Comparison of ENCODE assay signal across 10 cellular contexts in the genomic region with DNA sequence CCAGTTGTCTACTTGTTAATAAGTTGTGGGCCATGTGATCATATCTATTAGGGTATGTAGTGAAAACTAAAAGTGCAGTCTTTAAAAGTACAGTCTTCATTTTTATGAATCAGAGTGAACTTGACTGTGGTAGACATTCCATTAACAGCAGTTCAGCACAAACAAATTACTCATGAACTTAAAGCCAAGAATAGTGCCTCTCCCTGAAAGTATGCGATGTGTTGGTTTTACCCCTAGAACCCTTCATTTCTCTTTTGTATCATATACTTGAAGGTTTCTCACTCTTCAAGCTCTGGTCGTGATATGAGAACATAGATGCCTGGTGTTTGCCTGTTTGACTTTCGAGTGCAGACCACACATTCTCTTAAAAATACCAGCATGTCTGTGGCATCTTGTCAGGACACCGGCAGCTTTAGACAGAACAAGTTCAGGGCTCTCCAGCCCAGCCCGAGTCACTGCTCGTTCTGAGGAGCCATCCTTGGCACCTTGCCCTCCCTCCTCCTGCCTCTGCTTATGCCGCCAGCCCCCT.
DNase-seq lines count a peak whose midpoint lies in the region; ATAC-seq, FAIRE-seq and TF ChIP-seq lines count a peak whose summit lies in the region.
"Had no signal": no experiment of that assay in that cellular context is flagged by ENCODE, and none has a peak within 500 bp of the region (broad histone marks: within the 10 kb centered on the region; RNA-seq: fewer than 3 reads in every experiment).

No MANE protein-coding gene starts in this region.

- CTCF ChIA-PET in activated CD4-positive, alpha-beta T cell treated with anti-CD3 and anti-CD28 coated beads for 36 hours (lab: Charles Lee) = interaction anchor here (2.8 kb wide), 1 partner anchor 34 kb away, joined by 6 read pairs; no protein-coding TSS in a partner anchor
- CTCF ChIA-PET in K562 (lab: Yijun Ruan, JAX; ENCODE audit: low intra/inter-chr PET ratio) = no interaction called here

- in situ Hi-C loops in K562 (cut with MboI) = no loop called here

- 60% methylated on average over 7 of the region's 7 CpGs for WGBS in K562 (ENCODE audit: insufficient coverage, low coverage, missing lambda C conversion rate)
- WGBS in sigmoid colon, 2 donors = 71 to 74% methylated on average over 7 of the region's 7 CpGs

- H3K79me2 ChIP-seq in K562 (ENCODE audit: control insufficient read depth, insufficient read depth, low read length) = no peaks in the 10 kb centered on the region

- H3K4me3 Mint-ChIP-seq in activated CD4-positive, alpha-beta T cell treated with anti-CD3 and anti-CD28 coated beads for 36 hours = no peak overlapping the region
- H3K4me3 Mint-ChIP-seq: naive thymus-derived CD8-positive, alpha-beta T cell had no signal

- no peak for TF ChIP-seq POLR2A in K562 (conservative IDR thresholded peaks at IDR 0.05)
- no peak for TF ChIP-seq POLR2A in sigmoid colon (IDR thresholded peaks at IDR 0.05)

- H3K4me3 ChIP-seq in K562 = no peak overlapping the region
- H3K4me3 ChIP-seq in sigmoid colon = no peak overlapping the region

- no peak overlapping the region for H3K27ac ChIP-seq in K562 (ENCODE audit: extremely low read depth, low read depth, low read length)
- peak overlapping the region in 3 of 4 donors; percentile 41 to 60 (median 53) for H3K27ac ChIP-seq in sigmoid colon

- peaks cover 9% of the 10 kb centered on the region for H3K4me1 Mint-ChIP-seq in activated CD4-positive, alpha-beta T cell treated with anti-CD3 and anti-CD28 coated beads for 36 hours

- no peak overlapping the region for H3K27ac Mint-ChIP-seq in activated CD4-positive, alpha-beta T cell treated with anti-CD3 and anti-CD28 coated beads for 36 hours

- no peaks in the 10 kb centered on the region for H3K9me3 Mint-ChIP-seq in activated CD4-positive, alpha-beta T cell treated with anti-CD3 and anti-CD28 coated beads for 36 hours (ENCODE audit: low read depth)
- H3K9me3 Mint-ChIP-seq: naive thymus-derived CD8-positive, alpha-beta T cell had no signal

- peak; percentile 6 for FAIRE-seq in K562 (lab: Jason Lieb, UNC)
- FAIRE-seq: A204.1 had no signal

- TF ChIP-seq EP300 in K562 (IDR thresholded peaks at IDR 0.05; ENCODE audit: low read length) (no peak), sigmoid colon (IDR thresholded peaks at IDR 0.05) (no peak)

- intact Hi-C loops in activated CD4-positive, alpha-beta T cell treated with anti-CD3 and anti-CD28 coated beads for 36 hours (cut with DNase I, micrococcal nuclease) = no loop called here
- intact Hi-C loops in K562 (cut with micrococcal nuclease) = no loop called here
- intact Hi-C loops in sigmoid colon (cut with DNase I) = no loop called here

- ATAC-seq in activated CD4-positive, alpha-beta T cell treated with anti-CD3 and anti-CD28 coated beads for 36 hours = peak; percentile 86
- peak; percentile 56 for ATAC-seq in HG02852 (IDR thresholded peaks at IDR 0.05; ENCODE audit: unreplicated experiment)
- ATAC-seq in K562 = no peak
- ATAC-seq: naive thymus-derived CD8-positive, alpha-beta T cell had no signal

- H3K36me3 Mint-ChIP-seq in activated CD4-positive, alpha-beta T cell treated with anti-CD3 and anti-CD28 coated beads for 36 hours (ENCODE audit: low read depth) = no peaks in the 10 kb centered on the region

- BruUV-seq in K562 (replicated peaks; lab: Mats Ljungman, UMichigan) = no TSS peak

- H4K20me1 ChIP-seq in K562 (replicated peaks; ENCODE audit: control insufficient read depth, insufficient read depth, low read length) = no peaks in the 10 kb centered on the region

- POLR2A ChIA-PET in activated CD4-positive, alpha-beta T cell treated with anti-CD3 and anti-CD28 coated beads for 36 hours (lab: Charles Lee) = no interaction called here
- POLR2A ChIA-PET in K562 (lab: Yijun Ruan, JAX) = interaction anchor here (0.5 to 1.4 kb wide), 2 partner anchors 10 to 374 kb away, joined by 3 to 4 read pairs; no protein-coding TSS in a partner anchor

- no peaks in the 10 kb centered on the region; a peak in 1 of 5 replicates for H3K4me1 ChIP-seq in K562 (replicated peaks in 1 of 2; ENCODE audit: control insufficient read depth in 2 of 2, insufficient read depth in 2 of 2, low read length in 2 of 2)
- peaks cover 0 to 51% (median 20%) of the 10 kb centered on the region in 4 donors for H3K4me1 ChIP-seq in sigmoid colon

- no peaks in the 10 kb centered on the region for H3K27me3 ChIP-seq in K562 (ENCODE audit: control insufficient read depth in 2 of 2, insufficient read depth in 2 of 2, low read length in 2 of 2)
- H3K27me3 ChIP-seq in sigmoid colon = no peaks in the 10 kb centered on the region

- no peaks in the 10 kb centered on the region for H3K27me3 Mint-ChIP-seq in activated CD4-positive, alpha-beta T cell treated with anti-CD3 and anti-CD28 coated beads for 36 hours
- H3K27me3 Mint-ChIP-seq: naive thymus-derived CD8-positive, alpha-beta T cell had no signal

- no peak overlapping the region for H3K4me2 ChIP-seq in K562 (ENCODE audit: insufficient read depth, low read length)

- H2AFZ ChIP-seq in K562 (ENCODE audit: low read depth, low read length) = no peak overlapping the region

- H3K9me1 ChIP-seq in K562 (ENCODE audit: control insufficient read depth, insufficient read depth, low read length) = no peaks in the 10 kb centered on the region

- H3K36me3 ChIP-seq in K562 (ENCODE audit: control insufficient read depth, insufficient read depth, low read length) = no peaks in the 10 kb centered on the region
- no peaks in the 10 kb centered on the region for H3K36me3 ChIP-seq in sigmoid colon

- no peak for DNase-seq in activated CD4-positive, alpha-beta T cell treated with anti-CD3 and anti-CD28 coated beads for 36 hours
- DNase-seq in activated CD4-positive, alpha-beta T cell treated with anti-CD3 and anti-CD28 coated beads, Interleukin-2, amount 50 U/mL, for 48 hours = no peak
- DNase-seq in K562 (ENCODE audit: extremely low read depth in 1 of 4, low spot score in 3 of 4) = no peak
- DNase-seq in sigmoid colon = no peak
- DNase-seq in GDM1 (lab: John Stamatoyannopoulos, UW) = no peak
- no peak for DNase-seq in SK-N-DZ (ENCODE audit: low spot score)
- DNase-seq in NCI-H187 (lab: John Stamatoyannopoulos, UW) = no peak
- DNase-seq: naive thymus-derived CD8-positive, alpha-beta T cell had no signal

- TF ChIP-seq RAD21 in K562 (CRISPR knock-in tag; conservative IDR thresholded peaks at IDR 0.05 in 1 of 2, IDR thresholded peaks at IDR 0.05 in 1 of 2) = no peak

- no peak overlapping the region for H3K9ac ChIP-seq in K562 (ENCODE audit: insufficient read depth in 1 of 2, low read depth in 2 of 2, low read length in 2 of 2)

- H3K9me3 ChIP-seq in K562 (replicated peaks; ENCODE audit: control insufficient read depth, insufficient read depth, low read depth, low read length) (no peaks in the 10 kb centered on the region), sigmoid colon (no peaks in the 10 kb centered on the region)

- no peak for TF ChIP-seq CTCF in K562 (IDR thresholded peaks at IDR 0.05 in 2 of 3, conservative IDR thresholded peaks at IDR 0.05 in 1 of 3; ENCODE audit: insufficient read depth in 2 of 3, low read depth in 1 of 3, low read length in 3 of 3)
- no peak for TF ChIP-seq CTCF in sigmoid colon (IDR thresholded peaks at IDR 0.05)

TF ChIP-seq in K562, 482 proteins besides CTCF, POLR2A, EP300 and RAD21 (continues in another document):
- no peak for TF ChIP-seq THRB (CRISPR knock-in tag; conservative IDR thresholded peaks at IDR 0.05)
- no peak for TF ChIP-seq CREM (IDR thresholded peaks at IDR 0.05; ENCODE audit: low read depth)
- TF ChIP-seq THRA (IDR thresholded peaks at IDR 0.05) = no peak
- TF ChIP-seq ZNF165 (CRISPR knock-in tag; IDR thresholded peaks at IDR 0.05; ENCODE audit: borderline replicate concordance) = no peak
- no peak for TF ChIP-seq PTTG1 (tag; IDR thresholded peaks at IDR 0.05; ENCODE audit: low read depth)
